In the genomic region with DNA sequence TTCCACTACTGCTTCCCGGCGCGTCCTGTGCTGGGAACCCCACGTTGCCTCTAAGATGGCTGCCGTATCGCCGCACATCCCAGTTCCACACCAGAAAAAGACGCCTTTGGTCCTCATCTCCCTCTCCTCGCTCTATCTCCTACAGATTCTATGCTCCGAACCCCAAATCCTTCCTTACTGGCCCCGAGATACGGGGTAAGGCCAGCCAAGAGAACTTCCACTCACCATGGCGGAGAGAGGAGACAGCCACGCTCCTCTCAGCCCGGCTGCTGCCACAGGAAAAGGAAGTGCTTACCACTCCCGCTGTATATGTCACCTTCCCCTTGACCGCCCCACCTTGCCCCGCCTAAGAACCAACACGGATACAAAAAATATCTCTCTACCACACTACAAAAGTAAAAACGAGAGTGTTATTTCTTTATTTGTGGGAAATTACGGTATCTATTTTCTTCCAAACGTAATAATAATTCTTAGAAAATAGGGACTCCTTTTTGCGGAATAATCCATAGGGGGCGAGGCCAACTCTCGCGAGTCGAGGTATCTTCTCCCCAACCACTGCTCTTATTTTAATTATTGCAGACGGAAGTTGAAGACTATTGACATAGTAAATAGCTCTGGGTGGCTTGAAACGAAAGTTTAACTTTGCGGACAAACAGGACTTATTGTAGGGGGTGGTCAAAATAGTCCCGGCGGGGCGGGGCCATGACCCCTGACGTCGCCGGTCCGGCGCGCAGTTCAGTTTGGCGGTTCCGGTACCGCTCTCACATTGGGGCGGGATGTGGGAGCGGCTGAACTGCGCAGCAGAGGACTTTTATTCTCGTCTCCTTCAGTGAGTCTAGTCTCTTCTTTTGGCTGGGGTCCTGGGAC, we compare ENCODE assay signal across 8 cellular contexts. TPM values are rescaled to one million over a fixed set of nuclear protein-coding genes. Genes with fewer than 3 reads are reported as not detected.
A peak's percentile ranks its signal among the peaks of the same experiment; 100 is the strongest.
DNase-seq lines count a peak whose midpoint lies in the region; ATAC-seq, FAIRE-seq and TF ChIP-seq lines count a peak whose summit lies in the region.

A gene (minus strand): TSS at position 293 of the 867 bp plus-strand sequence. CDS start 65 bp downstream, at position 228.
A gene (plus strand): TSS at position 764 of the 867 bp plus-strand sequence. CDS start 13 bp downstream, at position 777.

- in situ Hi-C loops in astrocyte of the cerebellum (cut with HindIII; ENCODE audit: low sequenced_read_pairs) = loop anchor here (5.0 kb wide), 1 partner anchor 73 kb away; no protein-coding TSS in a partner anchor

- peaks cover 13% of the 10 kb centered on the region for H3K4me1 ChIP-seq in hepatocyte (ENCODE audit: insufficient read depth)

- H2AFZ ChIP-seq in hepatocyte = peak within 1 kb of the TSS; percentile 95

- H3K9me2 ChIP-seq in hepatocyte (replicated peaks; ENCODE audit: insufficient read depth) = no peaks in the 10 kb centered on the region

- H3K79me2 ChIP-seq in hepatocyte = peaks cover 63% of the 10 kb centered on the region

- 1% methylated on average over 45 of the region's 46 CpGs for WGBS in hepatocyte (ENCODE audit: low lambda C conversion rate, missing lambda C conversion rate)

- peak; percentile 84 for ATAC-seq in HG02678 (IDR thresholded peaks at IDR 0.05; ENCODE audit: unreplicated experiment)

- H3K4me2 ChIP-seq in hepatocyte = peak within 1 kb of the TSS; percentile 91

- peak; percentile 57 for DNase-seq in GM12892 (ENCODE audit: insufficient read length)
- DNase-seq in NCI-H1417 treated with DMSO at 0.1 percent for 48 hours (lab: John Stamatoyannopoulos, UW) = peak; percentile 54
- peak; percentile 73 for DNase-seq in T-helper 22 cell (ENCODE audit: low read depth)
- DNase-seq in astrocyte of the cerebellum (ENCODE audit: low read depth) = peak; percentile 75
- DNase-seq in hepatocyte (ENCODE audit: low spot score) = peak; percentile 80
- DNase-seq in retinal pigment epithelial cell (ENCODE audit: low read depth) = peak; percentile 55
- DNase-seq in NCI-H128 (lab: John Stamatoyannopoulos, UW; ENCODE audit: unreplicated experiment) = no peak

- H3K27ac ChIP-seq in hepatocyte = peak within 1 kb of the TSS; percentile 99

- no peak for TF ChIP-seq CTCF in astrocyte of the cerebellum (IDR thresholded peaks at IDR 0.05; ENCODE audit: low read depth, low read length, missing control alignments)
- no peak for TF ChIP-seq CTCF in hepatocyte (IDR thresholded peaks at IDR 0.05; ENCODE audit: poor library complexity)
- no peak for TF ChIP-seq CTCF in retinal pigment epithelial cell (conservative IDR thresholded peaks at IDR 0.05; ENCODE audit: low read depth, low read length)

- H3K9me3 ChIP-seq in hepatocyte (ENCODE audit: low read depth) = no peaks in the 10 kb centered on the region

- peaks cover 31% of the 10 kb centered on the region for H4K20me1 ChIP-seq in hepatocyte (ENCODE audit: insufficient read depth, poor library complexity, severe bottlenecking)

- no peaks in the 10 kb centered on the region for H3K27me3 ChIP-seq in hepatocyte

- peak; percentile 91 for FAIRE-seq in GM12892 (lab: Jason Lieb, UNC)

- H3K36me3 ChIP-seq in hepatocyte (replicated peaks; ENCODE audit: insufficient read depth, low read depth) = peaks cover 11% of the 10 kb centered on the region

- peak; percentile 98 for TF ChIP-seq POLR2A in GM12892 (IDR thresholded peaks at IDR 0.05; ENCODE audit: low read depth, low read length)

- H3K4me3 ChIP-seq in astrocyte of the cerebellum (ENCODE audit: low read depth, low read length) (peak within 1 kb of the TSS; percentile 66), hepatocyte (peak within 1 kb of the TSS; percentile 91), retinal pigment epithelial cell (ENCODE audit: low read length) (peak within 1 kb of the TSS; percentile 94)

RNA-seq across cellular contexts. Expression of the first gene that starts in this region (rescaled TPM):
- 7,439 TPM for polyA plus RNA-seq in GM12892 (2012; ENCODE audit: missing spikeins)
- 3,351 and 3,774 TPM in 2 replicates for total RNA-seq in hepatocyte
- polyA plus RNA-seq in hepatocyte = 698 and 758 TPM in 2 replicates

RNA-seq across cellular contexts. Expression of the second gene that starts in this region (rescaled TPM):
- polyA plus RNA-seq in GM12892 (2012; ENCODE audit: missing spikeins) = 16.8 TPM
- 10.8 and 17.8 TPM in 2 replicates for total RNA-seq in hepatocyte
- 9.8 and 10.3 TPM in 2 replicates for polyA plus RNA-seq in hepatocyte
